Comparison of ENCODE assay signal across 16 cellular contexts in genomic region chr11:119153049-119153818, GRCh38.
DNase-seq lines count a peak whose midpoint lies in the region; ATAC-seq and TF ChIP-seq lines count a peak whose summit lies in the region.
"Had no signal": no experiment of that assay in that cellular context is flagged by ENCODE, and none has a peak within 500 bp of the region (broad histone marks: within the 10 kb centered on the region; RNA-seq: fewer than 3 reads in every experiment).

No MANE protein-coding gene starts in this region.

- ATAC-seq in GM18520 (IDR thresholded peaks at IDR 0.05; ENCODE audit: unreplicated experiment) (no peak), HG02884 (IDR thresholded peaks at IDR 0.05; ENCODE audit: unreplicated experiment) (no peak)
- ATAC-seq: activated naive CD8-positive, alpha-beta T cell treated with anti-CD3 and anti-CD28 coated beads, Interleukin-2, amount 50 U/mL, for 24 hours; naive thymus-derived CD4-positive, alpha-beta T cell had no signal

- H3K36me3 Mint-ChIP-seq in nephron progenitor cell (ENCODE audit: low read depth), result no peaks in the 10 kb centered on the region
- H3K36me3 Mint-ChIP-seq: naive thymus-derived CD4-positive, alpha-beta T cell had no signal

- H3K27me3 ChIP-seq in brain microvascular endothelial cell (replicated peaks), result peaks cover 4% of the 10 kb centered on the region

- no peak overlapping the region for H3K4me3 Mint-ChIP-seq in nephron progenitor cell
- H3K4me3 Mint-ChIP-seq: activated naive CD8-positive, alpha-beta T cell treated with anti-CD3 and anti-CD28 coated beads, Interleukin-2, amount 50 U/mL, for 24 hours; naive thymus-derived CD4-positive, alpha-beta T cell had no signal

- DNase-seq in HFF-Myc (ENCODE audit: extremely low read depth, low read depth) (no peak), brain microvascular endothelial cell (no peak), nephron progenitor cell (no peak), 8988T (no peak)
- DNase-seq: activated CD4-positive, alpha-beta T cell treated with anti-CD3 and anti-CD28 coated beads for 4 hours; activated naive CD8-positive, alpha-beta T cell treated with anti-CD3 and anti-CD28 coated beads, Interleukin-2, amount 50 U/mL, for 24 hours; GF-D8; KBM-7; naive thymus-derived CD4-positive, alpha-beta T cell; NCI-H1105 treated with DMSO at 0.1 percent for 48 hours; NCI-H69; stimulated activated CD4-positive, alpha-beta T cell treated with anti-CD3 and anti-CD28 coated beads, Interleukin-4, amount 100 ng/mL, for 1 hour had no signal

- H3K4me3 ChIP-seq in HFF-Myc (replicated peaks; ENCODE audit: low read depth, low read length) (no peak overlapping the region), brain microvascular endothelial cell (ENCODE audit: low read depth, low read length) (no peak overlapping the region)
- H3K4me3 ChIP-seq: breast epithelium had no signal

- in situ Hi-C loops in brain microvascular endothelial cell (cut with HindIII; ENCODE audit: low pct_ligation_motif_present, low sequenced_read_pairs), result no loop called here

- no peak overlapping the region for H3K27ac ChIP-seq in brain microvascular endothelial cell
- H3K27ac ChIP-seq: breast epithelium had no signal

- H3K4me1 Mint-ChIP-seq in nephron progenitor cell, result peaks cover 5% of the 10 kb centered on the region

- H3K27ac Mint-ChIP-seq in nephron progenitor cell, result no peak overlapping the region
- H3K27ac Mint-ChIP-seq: activated naive CD8-positive, alpha-beta T cell treated with anti-CD3 and anti-CD28 coated beads, Interleukin-2, amount 50 U/mL, for 24 hours; naive thymus-derived CD4-positive, alpha-beta T cell had no signal

- no peaks in the 10 kb centered on the region for H3K9me3 Mint-ChIP-seq in nephron progenitor cell
- H3K9me3 Mint-ChIP-seq: activated naive CD8-positive, alpha-beta T cell treated with anti-CD3 and anti-CD28 coated beads, Interleukin-2, amount 50 U/mL, for 24 hours; naive thymus-derived CD4-positive, alpha-beta T cell had no signal

- peaks cover 67% of the 10 kb centered on the region for H3K27me3 Mint-ChIP-seq in nephron progenitor cell (ENCODE audit: low read depth, poor library complexity)

- TF ChIP-seq CTCF in GM12872 (IDR thresholded peaks at IDR 0.05; ENCODE audit: insufficient read depth, low read depth, low read length), result peak; percentile 5; the same call in 1 of the 3 replicates
- peak; percentile 17 for TF ChIP-seq CTCF in HFF-Myc (IDR thresholded peaks at IDR 0.05; ENCODE audit: low read depth, low read length, missing control alignments)
- peak; percentile 21 for TF ChIP-seq CTCF in brain microvascular endothelial cell (IDR thresholded peaks at IDR 0.05; ENCODE audit: low read depth, low read length, missing control alignments)
- peak; percentile 8 for TF ChIP-seq CTCF in nephron progenitor cell (IDR thresholded peaks at IDR 0.05)

- H3K36me3 ChIP-seq in brain microvascular endothelial cell (replicated peaks), result no peaks in the 10 kb centered on the region
- H3K36me3 ChIP-seq: breast epithelium had no signal
